9 cellular contexts compared by ENCODE assay signal in the genomic region with DNA sequence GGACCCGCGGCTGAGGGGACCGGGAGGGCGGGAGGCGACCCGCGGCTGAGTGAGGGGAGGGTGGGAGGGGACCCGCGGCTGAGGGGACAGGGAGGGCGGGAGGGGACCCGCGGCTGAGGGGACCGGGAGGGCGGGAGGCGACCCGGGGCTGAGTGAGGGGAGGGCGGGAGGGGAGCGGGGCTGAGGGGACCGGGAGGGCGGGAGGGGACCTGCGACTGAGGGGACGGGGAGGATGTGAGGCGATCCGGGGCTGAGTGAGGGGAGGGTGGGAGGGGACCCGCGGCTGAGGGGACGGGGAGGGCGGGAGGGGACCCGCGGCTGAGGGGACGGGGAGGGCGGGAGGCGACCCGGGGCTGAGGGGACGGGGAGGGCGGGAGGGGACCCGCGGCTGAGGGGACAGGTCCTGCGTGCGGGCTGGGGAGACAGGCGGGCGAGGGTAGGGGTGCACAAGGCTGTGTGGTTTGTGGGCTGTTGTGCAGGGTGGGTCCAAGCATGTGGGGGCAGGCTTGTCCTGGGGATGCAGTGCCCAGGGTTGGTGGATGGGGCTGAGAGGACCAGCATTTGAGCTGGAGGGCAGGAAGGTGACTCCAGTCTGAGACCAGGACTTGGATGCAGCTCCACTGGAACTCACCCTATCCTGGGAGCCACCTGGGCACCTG. TPM values are rescaled to one million over a fixed set of nuclear protein-coding genes. Genes with fewer than 3 reads are reported as not detected.
DNase-seq lines count a peak whose midpoint lies in the region; ATAC-seq and TF ChIP-seq lines count a peak whose summit lies in the region.
"Had no signal": no experiment of that assay in that cellular context is flagged by ENCODE, and none has a peak within 500 bp of the region (broad histone marks: within the 10 kb centered on the region; RNA-seq: fewer than 3 reads in every experiment).

No MANE protein-coding gene starts in this region.

- no peak for TF ChIP-seq CTCF in GM10248 (IDR thresholded peaks at IDR 0.05; ENCODE audit: control extremely low read depth, extremely low read depth, low read depth, missing control alignments)

- peak overlapping the region; percentile 55 for H3K27ac Mint-ChIP-seq in T-helper 1 cell treated with Interleukin-12 subunit alpha and Interleukin-12 subunit beta and Interleukin-4 antibody, amounts not matched to agents 30 μg/mL and 1 μg/mL, for 36 hours

- DNase-seq in GM10248 (ENCODE audit: extremely low spot score) (peak; percentile 28), left cardiac atrium (peak; percentile 22), sciatic nerve (ENCODE audit: low spot score) (peak; percentile 59), SHP77 treated with DMSO at 0.1 percent for 48 hours (lab: John Stamatoyannopoulos, UW) (no peak), NCI-H1105 treated with DMSO at 0.1 percent for 48 hours (lab: John Stamatoyannopoulos, UW) (no peak)

- H3K4me1 Mint-ChIP-seq in T-helper 1 cell treated with Interleukin-12 subunit alpha and Interleukin-12 subunit beta and Interleukin-4 antibody, amounts not matched to agents 30 μg/mL and 1 μg/mL, for 36 hours (ENCODE audit: low read depth) = peaks cover 2% of the 10 kb centered on the region

- H3K9me3 Mint-ChIP-seq in T-helper 1 cell treated with Interleukin-12 subunit alpha and Interleukin-12 subunit beta and Interleukin-4 antibody, amounts not matched to agents 30 μg/mL and 1 μg/mL, for 36 hours = no peaks in the 10 kb centered on the region

- ATAC-seq in left cardiac atrium = no peak
- no peak for ATAC-seq in sciatic nerve
- ATAC-seq in GM19452 (IDR thresholded peaks at IDR 0.05; ENCODE audit: unreplicated experiment) = no peak
- ATAC-seq in HG03135 (IDR thresholded peaks at IDR 0.05; ENCODE audit: unreplicated experiment) = no peak

- H3K4me3 Mint-ChIP-seq in T-helper 1 cell treated with Interleukin-12 subunit alpha and Interleukin-12 subunit beta and Interleukin-4 antibody, amounts not matched to agents 30 μg/mL and 1 μg/mL, for 36 hours = peak overlapping the region; percentile 81

- peaks cover 21% of the 10 kb centered on the region for H3K27me3 Mint-ChIP-seq in T-helper 1 cell treated with Interleukin-12 subunit alpha and Interleukin-12 subunit beta and Interleukin-4 antibody, amounts not matched to agents 30 μg/mL and 1 μg/mL, for 36 hours (ENCODE audit: low read depth)

- CTCF ChIA-PET in GM10248 (lab: Yijun Ruan, JAX) = interaction anchor here (0.7 to 4.0 kb wide), 4 partner anchors 10 to 112 kb away, joined by 3 to 17 read pairs (median 9); partner anchors contain the start of gene PLD4

- intact Hi-C loops in left cardiac atrium (cut with DNase I) = loop anchor here in 1 of 2 donors (5.0 kb wide), 1 partner anchor 38 kb away; no protein-coding TSS in a partner anchor
- intact Hi-C loops in sciatic nerve (cut with DNase I) = no loop called here

- H3K36me3 Mint-ChIP-seq in T-helper 1 cell treated with Interleukin-12 subunit alpha and Interleukin-12 subunit beta and Interleukin-4 antibody, amounts not matched to agents 30 μg/mL and 1 μg/mL, for 36 hours (ENCODE audit: low read depth) = no peaks in the 10 kb centered on the region

- POLR2A ChIA-PET in GM10248 (lab: Yijun Ruan, JAX) = interaction anchor here (0.5 to 0.9 kb wide), 2 partner anchors 127 to 495 kb away, joined by 3 to 5 read pairs; no protein-coding TSS in a partner anchor

RNA-seq across cellular contexts. Expression of gene PLD4, which starts 9.2 kb away (rescaled TPM):
- under 1 TPM; 0.13 to 0.24 TPM for total RNA-seq in left cardiac atrium
- 7.0 TPM for total RNA-seq in sciatic nerve
- total RNA-seq: glomerular endothelial cell had no signal

RNA-seq across cellular contexts. Expression of gene AHNAK2, which starts 44.3 kb away (rescaled TPM):
- total RNA-seq in left cardiac atrium (1 to 10 TPM; 7.1 to 9.7 TPM), sciatic nerve (77.7 TPM)

RNA-seq across cellular contexts. Expression of gene CLBA1, which starts 51.7 kb away (rescaled TPM):
- total RNA-seq in left cardiac atrium = 1 to 10 TPM; 1.9 TPM
- total RNA-seq in sciatic nerve = 6.1 TPM

Comparison
In these comparisons a context has a peak if more than half of its experiments do, and no peak if none do; other contexts are left out.
1. DNase-seq: peak in GM10248 (single experiment), left cardiac atrium (single experiment) and sciatic nerve (single experiment); none in SHP77 treated with DMSO at 0.1 percent for 48 hours (single experiment) and NCI-H1105 treated with DMSO at 0.1 percent for 48 hours (single experiment).